ENCODE assay signal across 8 cellular contexts in the genomic region with DNA sequence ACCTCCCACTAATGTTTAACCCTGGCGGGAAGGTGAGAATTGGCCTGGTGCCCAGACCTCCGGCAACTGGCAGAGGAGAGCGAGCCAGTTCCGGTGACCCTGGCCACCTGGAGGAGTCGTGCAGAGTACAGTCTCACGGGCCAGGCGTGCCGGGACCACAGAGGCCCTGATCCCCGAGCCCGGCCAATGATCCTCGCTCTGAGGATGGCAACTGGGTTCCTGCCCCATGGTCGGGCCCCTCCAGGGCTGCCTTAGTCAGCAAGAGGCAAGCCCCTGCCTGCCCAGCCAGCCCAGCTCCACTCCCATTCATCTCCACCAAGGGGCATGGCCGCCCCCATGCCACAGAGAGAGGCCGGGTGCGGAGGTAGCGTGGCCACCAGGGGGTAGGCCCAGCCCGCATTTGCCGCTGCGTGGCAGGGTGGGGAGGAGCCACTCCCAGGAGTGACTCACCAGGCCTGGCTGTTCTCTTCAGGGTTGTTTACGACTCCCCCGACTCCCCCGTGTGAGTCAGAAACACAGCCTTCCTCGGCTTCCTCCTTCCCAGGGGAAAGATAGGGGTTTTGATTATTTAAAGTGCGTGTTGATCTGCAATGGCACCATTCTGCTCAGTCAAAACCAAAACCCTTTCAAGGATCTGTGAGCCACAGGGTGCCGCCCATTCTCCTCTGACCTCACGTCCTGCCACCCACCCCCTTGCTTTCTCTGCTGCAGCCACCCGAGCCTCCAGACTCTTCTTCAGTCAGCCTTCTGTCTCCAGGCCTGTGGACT. TPM values are rescaled to one million over a fixed set of nuclear protein-coding genes. Genes with fewer than 3 reads are reported as not detected.
DNase-seq lines count a peak whose midpoint lies in the region; ATAC-seq, FAIRE-seq and TF ChIP-seq lines count a peak whose summit lies in the region.

A gene with protein sequence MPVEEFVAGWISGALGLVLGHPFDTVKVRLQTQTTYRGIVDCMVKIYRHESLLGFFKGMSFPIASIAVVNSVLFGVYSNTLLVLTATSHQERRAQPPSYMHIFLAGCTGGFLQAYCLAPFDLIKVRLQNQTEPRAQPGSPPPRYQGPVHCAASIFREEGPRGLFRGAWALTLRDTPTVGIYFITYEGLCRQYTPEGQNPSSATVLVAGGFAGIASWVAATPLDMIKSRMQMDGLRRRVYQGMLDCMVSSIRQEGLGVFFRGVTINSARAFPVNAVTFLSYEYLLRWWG (minus strand): TSS at position 611 of the 768 bp plus-strand sequence. CDS start 695 bp downstream, outside the sequence.

- TF ChIP-seq CTCF in WI38 (IDR thresholded peaks at IDR 0.05; ENCODE audit: low read depth, low read length), result peak; percentile 65
- TF ChIP-seq CTCF in mammary epithelial cell (conservative IDR thresholded peaks at IDR 0.05 in 1 of 2, IDR thresholded peaks at IDR 0.05 in 1 of 2; ENCODE audit: extremely low read depth in 1 of 2, insufficient read depth in 1 of 2, low read depth in 1 of 2, low read length in 2 of 2), result peak; percentile 55 to 87
- peak; percentile 56 for TF ChIP-seq CTCF in kidney (IDR thresholded peaks at IDR 0.05; ENCODE audit: borderline replicate concordance, extremely low read depth, insufficient read depth)

- no peaks in the 10 kb centered on the region for H4K20me1 ChIP-seq in mammary epithelial cell (ENCODE audit: insufficient read depth, low read length)

- peak within 1 kb of the TSS; percentile 76 for H3K4me2 ChIP-seq in mammary epithelial cell (ENCODE audit: insufficient read depth, low read depth, low read length)

- peak within 1 kb of the TSS; percentile 80 for H2AFZ ChIP-seq in mammary epithelial cell (ENCODE audit: low read depth, low read length)

- peak within 1 kb of the TSS; percentile 94 for H3K27ac ChIP-seq in mammary epithelial cell (ENCODE audit: insufficient read depth, low read depth, low read length)
- peak within 1 kb of the TSS; percentile 94 to 100 for H3K27ac ChIP-seq in kidney (ENCODE audit: low read depth in 2 of 2, low read length in 2 of 2)

- no peaks in the 10 kb centered on the region for H3K27me3 ChIP-seq in mammary epithelial cell (ENCODE audit: insufficient read depth, low read length)

- in situ Hi-C loops in mammary epithelial cell (cut with MboI; ENCODE audit: low sequenced_read_pairs in 2 of 2), result loop anchor here in 1 of 2 donors (5.0 kb wide), 1 partner anchor 125 kb away; no protein-coding TSS in a partner anchor

- H3K79me2 ChIP-seq in mammary epithelial cell (ENCODE audit: insufficient read depth, low read length), result peaks cover 8% of the 10 kb centered on the region

- peak within 1 kb of the TSS; percentile 54 for H3K4me3 ChIP-seq in WI38 (ENCODE audit: low read depth, low read length)
- peak within 1 kb of the TSS; percentile 17 to 31 (median 22) for H3K4me3 ChIP-seq in mammary epithelial cell (replicated peaks in 1 of 3; ENCODE audit: insufficient read depth in 1 of 3, low read depth in 2 of 3, low read length in 3 of 3)
- peak within 1 kb of the TSS; percentile 42 to 62 for H3K4me3 ChIP-seq in kidney (ENCODE audit: low read length in 2 of 2)

- H3K9me3 ChIP-seq in mammary epithelial cell (replicated peaks; ENCODE audit: insufficient read depth, low read length) (no peaks in the 10 kb centered on the region), kidney (ENCODE audit: control insufficient read depth in 1 of 2, low read length in 2 of 2) (no peaks in the 10 kb centered on the region)

- peak within 1 kb of the TSS; percentile 73 for H3K9ac ChIP-seq in mammary epithelial cell (ENCODE audit: insufficient read depth, low read length)
- H3K9ac ChIP-seq in kidney (ENCODE audit: low read length in 2 of 2), result peak within 1 kb of the TSS; percentile 71 to 86

- no peaks in the 10 kb centered on the region for H3K36me3 ChIP-seq in mammary epithelial cell (ENCODE audit: insufficient read depth, low read length)
- H3K36me3 ChIP-seq in kidney (ENCODE audit: control insufficient read depth in 1 of 2, insufficient read depth in 2 of 2, low read length in 2 of 2), result no peaks in the 10 kb centered on the region

- intact Hi-C loops in mammary epithelial cell (cut with micrococcal nuclease) (loop anchor here (1.0 kb wide), 7 partner anchors 16 to 188 kb away; a partner anchor contains a TSS), kidney (cut with DNase I) (no loop called here)

- peak; percentile 49 for ATAC-seq in GM19025 (IDR thresholded peaks at IDR 0.05; ENCODE audit: low read depth, unreplicated experiment)
- peak; percentile 65 for ATAC-seq in HG03196 (IDR thresholded peaks at IDR 0.05; ENCODE audit: unreplicated experiment)

- FAIRE-seq in kidney (lab: Jason Lieb, UNC), result no peak

- H3K4me1 ChIP-seq in mammary epithelial cell (ENCODE audit: insufficient read depth, low read length), result peaks cover 47% of the 10 kb centered on the region
- peaks cover 61 to 75% of the 10 kb centered on the region in 2 donors for H3K4me1 ChIP-seq in kidney (ENCODE audit: control insufficient read depth in 1 of 2, insufficient read depth in 1 of 2, low read depth in 1 of 2, low read length in 2 of 2)

- DNase-seq in AML-193 (lab: John Stamatoyannopoulos, UW), result peak; percentile 74 to 85
- peak; percentile 98 for DNase-seq in NCI-H226
- peak; percentile 100 for DNase-seq in mammary epithelial cell
- peak; percentile 98 for DNase-seq in kidney
- peak; percentile 84 to 86 for DNase-seq in stimulated activated CD4-positive, alpha-beta T cell treated with anti-CD3 and anti-CD28 coated beads, Interleukin-15, amount 100 ng/mL, for 1 hour (ENCODE audit: low read depth in 1 of 2, low spot score in 1 of 2)

- no TSS peak for BruUV-seq in mammary epithelial cell (replicated peaks; lab: Mats Ljungman, UMichigan)

- dilution Hi-C loops in mammary epithelial cell (cut with HindIII; ENCODE audit: low sequenced_read_pairs), result no loop called here

- CTCF ChIA-PET in mammary epithelial cell (lab: Charles Lee; ENCODE audit: low non-redundant PET), result interaction anchor here (0.6 to 0.7 kb wide), 3 partner anchors 38 to 230 kb away, joined by 3 read pairs; no protein-coding TSS in a partner anchor

- WGBS in mammary epithelial cell (ENCODE audit: low coverage, missing lambda C conversion rate), result 2% methylated on average over 14 of the region's 27 CpGs

RNA-seq across cellular contexts. Expression of the gene that starts here (rescaled TPM):
- total RNA-seq in mammary epithelial cell, result 1 to 10 TPM in 1 of 2 donors, under 1 TPM in 1; 0.50 to 2.4 TPM
- 0.28 TPM for polyA plus RNA-seq in mammary epithelial cell
- polyA minus RNA-seq in mammary epithelial cell, result 2.0 TPM
- 14.7 TPM for total RNA-seq in kidney
- 4.1 TPM for polyA plus RNA-seq in kidney (ENCODE audit: insufficient read depth, low read depth, low replicate concordance)

Comparison
In these comparisons a context has a peak if more than half of its experiments do, and no peak if none do; other contexts are left out.
1. Peak in every context shown above with its lines: DNase-seq, ATAC-seq, H3K4me3 ChIP-seq and H3K27ac ChIP-seq.